In the genomic region with DNA sequence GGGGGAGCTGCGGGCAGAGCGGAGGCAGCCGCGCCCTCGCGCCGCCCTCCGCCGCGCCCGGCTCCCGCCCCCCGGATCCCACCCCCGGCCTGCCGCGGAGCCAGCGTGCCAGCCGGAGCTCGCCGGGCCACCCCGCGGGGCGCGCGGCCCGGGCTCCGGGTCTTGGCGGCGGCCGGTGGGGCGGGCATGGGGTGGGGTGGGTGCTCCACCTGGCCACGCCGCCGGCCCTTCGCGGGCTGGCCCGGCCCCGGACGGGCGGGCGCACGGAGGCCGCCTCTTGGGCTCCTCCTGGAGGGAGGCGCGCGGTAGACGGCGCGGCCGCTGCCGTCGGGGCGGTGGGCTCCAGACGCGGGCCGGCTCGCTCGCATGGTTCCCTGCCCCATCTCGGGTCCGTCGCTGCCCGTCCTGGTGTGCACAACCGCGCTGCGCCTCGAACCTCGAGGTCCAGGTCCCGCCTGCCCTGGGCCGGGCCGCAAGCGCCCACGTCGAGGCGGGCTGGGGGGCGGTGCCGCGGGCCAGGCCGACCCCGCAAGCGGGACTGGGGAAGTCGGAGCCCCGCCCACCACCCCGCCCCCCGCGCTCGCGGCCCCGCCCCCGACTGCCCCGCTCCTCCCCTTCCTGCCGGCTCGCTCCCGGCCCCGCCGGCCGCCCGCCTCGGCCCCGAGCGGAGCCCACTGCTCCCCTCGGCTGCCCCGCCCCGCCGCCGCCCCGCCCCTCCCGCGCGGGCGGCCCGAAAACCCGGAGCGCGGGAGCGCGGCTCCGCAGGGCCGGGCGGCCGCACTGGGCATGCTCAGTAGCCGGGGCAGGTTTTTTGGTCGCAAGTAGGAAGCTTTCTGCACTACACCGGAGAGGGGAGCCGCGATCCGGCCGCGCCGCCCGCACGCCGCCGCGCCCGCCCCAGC, we compare ENCODE assay signal across 8 cellular contexts. TPM values are rescaled to one million over a fixed set of nuclear protein-coding genes. Genes with fewer than 3 reads are reported as not detected.
A peak's percentile ranks its signal among the peaks of the same experiment; 100 is the strongest.
DNase-seq lines count a peak whose midpoint lies in the region; ATAC-seq and TF ChIP-seq lines count a peak whose summit lies in the region.

Gene CDYL, plus strand, starts transcription at position 814 of the 902 bp plus-strand sequence. CDS start 380 bp downstream, outside the sequence.

- peaks cover 9% of the 10 kb centered on the region; the same call in 1 of the 2 replicates for H3K4me1 ChIP-seq in DND-41 (ENCODE audit: insufficient read depth, low read length)
- H3K4me1 ChIP-seq in RWPE2 (ENCODE audit: insufficient read depth, poor library complexity, severe bottlenecking) = peaks cover 5% of the 10 kb centered on the region

- H3K27ac ChIP-seq in DND-41 (ENCODE audit: low read length) (peak within 1 kb of the TSS; percentile 50), RWPE2 (ENCODE audit: poor library complexity, severe bottlenecking) (peak within 1 kb of the TSS; percentile 69)

- peak; percentile 80 for ATAC-seq in DND-41 (ENCODE audit: insufficient read depth, low read depth)
- ATAC-seq in RWPE2 (ENCODE audit: low read depth) = peak; percentile 73
- peak; percentile 74 for ATAC-seq in activated T-helper 17 cell treated with anti-CD3 and anti-CD28 coated beads, Interleukin-2, amount 50 U/mL, for 72 hours (replicated peaks)
- peak; percentile 77 for ATAC-seq in stimulated activated naive CD8-positive, alpha-beta T cell treated with anti-CD3 and anti-CD28 coated beads, Interleukin-15, Interleukin-2, amounts not matched to agents 100 U/mL and 50 U/mL, for 24 hours

- peaks cover 14% of the 10 kb centered on the region for H3K36me3 Mint-ChIP-seq in activated T-helper 17 cell treated with anti-CD3 and anti-CD28 coated beads, Interleukin-2, amount 50 U/mL, for 72 hours (ENCODE audit: low read depth)
- peaks cover 12% of the 10 kb centered on the region for H3K36me3 Mint-ChIP-seq in nephron (ENCODE audit: low read depth)

- H3K9ac ChIP-seq in DND-41 (ENCODE audit: low read depth, low read length) = peak within 1 kb of the TSS; percentile 49

- peaks cover 23% of the 10 kb centered on the region for H3K79me2 ChIP-seq in DND-41 (ENCODE audit: insufficient read depth, low read length)

- peak within 1 kb of the TSS; percentile 75; the same call in 1 of the 2 replicates for H2AFZ ChIP-seq in DND-41 (ENCODE audit: low read depth, low read length)

- peak within 1 kb of the TSS; percentile 70 for H3K27ac Mint-ChIP-seq in activated T-helper 17 cell treated with anti-CD3 and anti-CD28 coated beads, Interleukin-2, amount 50 U/mL, for 72 hours
- peak within 1 kb of the TSS; percentile 61 to 92 (median 89) for H3K27ac Mint-ChIP-seq in nephron

- TF ChIP-seq CTCF in DND-41 (IDR thresholded peaks at IDR 0.05; ENCODE audit: borderline replicate concordance, extremely low read depth, low read length, poor library complexity, severe bottlenecking) (no peak), LNCaP clone FGC (IDR thresholded peaks at IDR 0.05; ENCODE audit: control insufficient read depth, extremely low read depth, insufficient read depth) (no peak; the same call in 1 of the 2 replicates), RWPE2 (IDR thresholded peaks at IDR 0.05; ENCODE audit: poor library complexity, severe bottlenecking) (peak; percentile 19), fibroblast of pulmonary artery (IDR thresholded peaks at IDR 0.05; ENCODE audit: low read length, missing control alignments) (no peak), nephron (IDR thresholded peaks at IDR 0.05; ENCODE audit: unreplicated experiment in 3 of 3) (peak in 2 of 3 experiments; percentile 8 to 45)

- H4K20me1 ChIP-seq in DND-41 (ENCODE audit: insufficient read depth, low read length) = no peaks in the 10 kb centered on the region

- H3K36me3 ChIP-seq in DND-41 (ENCODE audit: insufficient read depth, low read length) = no peaks in the 10 kb centered on the region
- H3K36me3 ChIP-seq in RWPE2 (ENCODE audit: low read depth) = no peaks in the 10 kb centered on the region

- H3K4me1 Mint-ChIP-seq in activated T-helper 17 cell treated with anti-CD3 and anti-CD28 coated beads, Interleukin-2, amount 50 U/mL, for 72 hours = peaks cover 41% of the 10 kb centered on the region
- peaks cover 7% of the 10 kb centered on the region for H3K4me1 Mint-ChIP-seq in nephron

- peak within 1 kb of the TSS; percentile 81 for H3K4me3 Mint-ChIP-seq in activated T-helper 17 cell treated with anti-CD3 and anti-CD28 coated beads, Interleukin-2, amount 50 U/mL, for 72 hours
- peak within 1 kb of the TSS; percentile 92 to 97 (median 96) for H3K4me3 Mint-ChIP-seq in nephron

- H3K4me3 ChIP-seq in DND-41 (ENCODE audit: low read depth in 1 of 2, low read length in 2 of 2) (peak within 1 kb of the TSS; percentile 43 to 64), LNCaP clone FGC (ENCODE audit: low read depth, low read length) (peak within 1 kb of the TSS; percentile 63), RWPE2 (ENCODE audit: severe bottlenecking) (peak within 1 kb of the TSS; percentile 59), fibroblast of pulmonary artery (replicated peaks; ENCODE audit: low read depth, low read length) (peak within 1 kb of the TSS; percentile 60)

- H3K9me3 ChIP-seq in DND-41 (ENCODE audit: insufficient read depth, low read length, severe bottlenecking) (peaks cover 11% of the 10 kb centered on the region), RWPE2 (ENCODE audit: severe bottlenecking) (peaks cover 9% of the 10 kb centered on the region)

- H3K9me3 Mint-ChIP-seq in activated T-helper 17 cell treated with anti-CD3 and anti-CD28 coated beads, Interleukin-2, amount 50 U/mL, for 72 hours = peaks cover 20% of the 10 kb centered on the region
- H3K9me3 Mint-ChIP-seq in nephron = peaks cover 18% of the 10 kb centered on the region

- peaks cover 9% of the 10 kb centered on the region for H3K27me3 Mint-ChIP-seq in activated T-helper 17 cell treated with anti-CD3 and anti-CD28 coated beads, Interleukin-2, amount 50 U/mL, for 72 hours
- H3K27me3 Mint-ChIP-seq in nephron (ENCODE audit: low read depth) = peaks cover 36% of the 10 kb centered on the region

- DNase-seq in DND-41 (peak; percentile 76), GOT3 (lab: John Stamatoyannopoulos, UW) (peak; percentile 67), LNCaP clone FGC (ENCODE audit: low read depth) (peak; percentile 44), RWPE2 (ENCODE audit: low spot score) (peak; percentile 78), fibroblast of pulmonary artery (ENCODE audit: low read depth) (peak; percentile 91)
- DNase-seq in stimulated activated naive CD8-positive, alpha-beta T cell treated with anti-CD3 and anti-CD28 coated beads, Interleukin-15, Interleukin-2, amounts not matched to agents 100 U/mL and 50 U/mL, for 24 hours = peak; percentile 92

- peak within 1 kb of the TSS; percentile 69 for H3K4me2 ChIP-seq in DND-41 (ENCODE audit: insufficient read depth, low read length)

- H3K27me3 ChIP-seq in DND-41 (ENCODE audit: insufficient read depth, low read length, poor library complexity) (no peaks in the 10 kb centered on the region), RWPE2 (ENCODE audit: insufficient read depth, poor library complexity, severe bottlenecking) (no peaks in the 10 kb centered on the region)

RNA-seq across cellular contexts. Expression of gene CDYL, which starts in this region (rescaled TPM):
- total RNA-seq in activated T-helper 17 cell treated with anti-CD3 and anti-CD28 coated beads, Interleukin-2, amount 50 U/mL, for 72 hours = 10 to 100 TPM; 23.3 to 24.5 TPM

Comparison
In these comparisons a context has a peak if more than half of its experiments do, and no peak if none do; other contexts are left out.
1. Peak in every context shown above with its lines: DNase-seq, ATAC-seq, H3K4me3 ChIP-seq and H3K27ac ChIP-seq.
2. CTCF ChIP-seq: peak in RWPE2 (single experiment) and nephron (2 of 3); none in DND-41 (single experiment), LNCaP clone FGC (single experiment) and fibroblast of pulmonary artery (single experiment).